17 cellular contexts compared by ENCODE assay signal in the genomic region with DNA sequence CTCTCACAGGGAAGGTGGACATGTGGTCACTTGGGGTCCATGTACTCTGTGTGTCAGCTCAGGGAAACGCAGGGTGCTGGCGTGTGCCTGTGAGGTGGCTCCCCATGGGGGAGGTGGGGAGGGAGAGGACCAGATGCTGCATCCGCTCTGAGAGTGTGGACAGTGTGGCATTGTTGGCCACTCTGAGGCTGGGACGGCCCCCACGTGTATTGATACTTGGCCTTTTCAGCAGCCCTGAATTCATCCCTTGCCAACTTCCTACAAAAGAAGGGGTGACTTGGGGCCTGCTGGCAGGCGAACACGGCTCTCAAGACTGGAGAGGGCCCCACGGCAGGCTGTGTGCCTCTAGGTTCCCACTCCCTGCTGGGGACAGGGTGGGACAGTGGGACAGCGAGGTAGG.
DNase-seq lines count a peak whose midpoint lies in the region; ATAC-seq and TF ChIP-seq lines count a peak whose summit lies in the region.
"Had no signal": no experiment of that assay in that cellular context is flagged by ENCODE, and none has a peak within 500 bp of the region (broad histone marks: within the 10 kb centered on the region; RNA-seq: fewer than 3 reads in every experiment).

No MANE protein-coding gene starts in this region.

- ATAC-seq in CD4-positive, alpha-beta T cell (ENCODE audit: poor library complexity): no peak
- no peak for ATAC-seq in naive thymus-derived CD8-positive, alpha-beta T cell
- ATAC-seq: gastroesophageal sphincter had no signal

- DNase-seq in Ammon's horn (ENCODE audit: low spot score): peak; percentile 89
- DNase-seq in CD4-positive, alpha-beta T cell: no peak
- no peak for DNase-seq in naive thymus-derived CD8-positive, alpha-beta T cell
- no peak for DNase-seq in GM13977 (ENCODE audit: low spot score)
- DNase-seq in amniotic stem cell (lab: John Stamatoyannopoulos, UW): no peak
- DNase-seq in cortex of kidney (lab: John Stamatoyannopoulos, UW): no peak
- no peak for DNase-seq in foreskin fibroblast
- DNase-seq: activated CD4-positive, CD25-positive, alpha-beta regulatory T cell; DMS53; HFFc6; NCI-H1694 treated with DMSO at 0.1 percent for 48 hours; nephron progenitor cell; Right ventricle myocardium superior; stimulated activated CD4-positive, alpha-beta T cell treated with anti-CD3 and anti-CD28 coated beads, Interleukin-2, amount 100 ng/mL, for 24 hours had no signal

- in situ Hi-C loops in GM13977 (cut with MboI; ENCODE audit: low pct_unique_long_range_greater_than_20kb, low sequenced_read_pairs, unreplicated experiment): no loop called here

- peaks cover 58% of the 10 kb centered on the region for H3K4me1 Mint-ChIP-seq in CD4-positive, alpha-beta T cell (ENCODE audit: low read depth)
- H3K4me1 Mint-ChIP-seq in naive thymus-derived CD8-positive, alpha-beta T cell: peaks cover 42 to 93% (median 83%) of the 10 kb centered on the region in 4 donors

- H3K4me3 Mint-ChIP-seq in CD4-positive, alpha-beta T cell: peak overlapping the region; percentile 7
- H3K4me3 Mint-ChIP-seq in naive thymus-derived CD8-positive, alpha-beta T cell: peak overlapping the region in 7 of 10 donors; percentile 24 to 96 (median 91)
- H3K4me3 Mint-ChIP-seq: HFFc6, nephron progenitor cell had no signal

- H3K27me3 ChIP-seq in CD4-positive, alpha-beta T cell (ENCODE audit: control insufficient read depth, insufficient read depth, low read length): no peaks in the 10 kb centered on the region

- no peaks in the 10 kb centered on the region for H3K9me3 ChIP-seq in CD4-positive, alpha-beta T cell (ENCODE audit: control insufficient read depth, low read length)
- H3K9me3 ChIP-seq: gastroesophageal sphincter, thoracic aorta had no signal

- H3K27ac Mint-ChIP-seq in CD4-positive, alpha-beta T cell: peak overlapping the region; percentile 89
- H3K27ac Mint-ChIP-seq in naive thymus-derived CD8-positive, alpha-beta T cell: peak overlapping the region; percentile 96 to 100 (median 98)
- H3K27ac Mint-ChIP-seq: HFFc6, nephron progenitor cell had no signal

- intact Hi-C loops in CD4-positive, alpha-beta T cell (cut with DNase I, micrococcal nuclease): no loop called here

- no peak for TF ChIP-seq CTCF in CD4-positive, alpha-beta T cell (IDR thresholded peaks at IDR 0.05)
- TF ChIP-seq CTCF in GM13977 (IDR thresholded peaks at IDR 0.05; ENCODE audit: extremely low read depth, insufficient read depth, missing control alignments): no peak
- no peak for TF ChIP-seq CTCF in foreskin fibroblast (IDR thresholded peaks at IDR 0.05; ENCODE audit: low read depth, low read length)

- CTCF ChIA-PET in CD4-positive, alpha-beta T cell (lab: Charles Lee): interaction anchor here (1.2 to 4.0 kb wide), 3 partner anchors 17 to 74 kb away, joined by 4 to 42 read pairs (median 7); no protein-coding TSS in a partner anchor

- H3K27me3 Mint-ChIP-seq in CD4-positive, alpha-beta T cell: no peaks in the 10 kb centered on the region
- no peaks in the 10 kb centered on the region for H3K27me3 Mint-ChIP-seq in naive thymus-derived CD8-positive, alpha-beta T cell

- H3K36me3 Mint-ChIP-seq in CD4-positive, alpha-beta T cell (ENCODE audit: low read depth): peaks cover 10% of the 10 kb centered on the region
- no peaks in the 10 kb centered on the region for H3K36me3 Mint-ChIP-seq in naive thymus-derived CD8-positive, alpha-beta T cell

- H3K27ac ChIP-seq in CD4-positive, alpha-beta T cell (ENCODE audit: low read depth, low read length): peak overlapping the region; percentile 78
- H3K27ac ChIP-seq in cingulate gyrus (ENCODE audit: low read depth, low read length): peak overlapping the region; percentile 44
- H3K27ac ChIP-seq: gastroesophageal sphincter, thoracic aorta had no signal

- POLR2A ChIA-PET in CD4-positive, alpha-beta T cell (lab: Charles Lee): interaction anchor here (4.0 to 5.4 kb wide), 2 partner anchors 15 to 24 kb away, joined by 106 to 141 read pairs; no protein-coding TSS in a partner anchor
- POLR2A ChIA-PET in naive thymus-derived CD8-positive, alpha-beta T cell (lab: Charles Lee): interaction anchor here (0.5 to 10.7 kb wide), 5 partner anchors 11 to 1008 kb away, joined by 3 to 264 read pairs (median 4); no protein-coding TSS in a partner anchor

- no peak overlapping the region for H3K4me3 ChIP-seq in foreskin fibroblast (ENCODE audit: low read depth in 1 of 2, low read length in 2 of 2)
- H3K4me3 ChIP-seq: gastroesophageal sphincter, thoracic aorta had no signal

- no peaks in the 10 kb centered on the region for H3K9me3 Mint-ChIP-seq in CD4-positive, alpha-beta T cell
- no peaks in the 10 kb centered on the region for H3K9me3 Mint-ChIP-seq in naive thymus-derived CD8-positive, alpha-beta T cell
- H3K9me3 Mint-ChIP-seq: HFFc6, nephron progenitor cell had no signal
